In the genomic region with DNA sequence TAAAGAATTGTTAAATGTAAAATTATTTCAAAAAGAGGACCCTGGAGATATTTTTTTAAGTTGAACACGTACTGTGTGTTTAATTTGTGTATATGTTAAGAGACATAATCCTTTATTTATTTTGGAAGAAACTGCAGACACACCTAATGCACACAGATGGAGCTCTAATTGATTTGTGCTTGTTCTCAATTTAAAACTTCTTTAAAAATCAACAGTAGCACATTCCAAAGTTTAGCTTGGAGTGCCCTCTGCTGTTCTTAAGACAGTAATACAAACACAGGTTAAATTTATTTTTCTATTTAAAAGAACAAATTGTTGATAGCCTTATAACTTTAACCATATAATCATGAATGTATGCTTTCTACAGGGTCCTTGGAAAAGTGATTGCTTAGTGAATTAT, we compare ENCODE assay signal across 9 cellular contexts.
DNase-seq lines count a peak whose midpoint lies in the region; ATAC-seq and TF ChIP-seq lines count a peak whose summit lies in the region.
"Had no signal": no experiment of that assay in that cellular context is flagged by ENCODE, and none has a peak within 500 bp of the region (broad histone marks: within the 10 kb centered on the region; RNA-seq: fewer than 3 reads in every experiment).

No MANE protein-coding gene starts in this region.

- no peaks in the 10 kb centered on the region for H3K4me1 ChIP-seq in heart left ventricle
- no peaks in the 10 kb centered on the region for H3K4me1 ChIP-seq in breast epithelium
- H3K4me1 ChIP-seq in mucosa of descending colon (ENCODE audit: low read depth) = no peaks in the 10 kb centered on the region

- H3K4me3 ChIP-seq in heart left ventricle = no peak overlapping the region
- H3K4me3 ChIP-seq in breast epithelium = no peak overlapping the region
- no peak overlapping the region for H3K4me3 ChIP-seq in mucosa of descending colon

- DNase-seq in heart left ventricle (no peak), cardiac septum (ENCODE audit: low spot score) (no peak), NCI-H460 (ENCODE audit: extremely low read depth, low read depth) (peak; percentile 35), breast epithelium (ENCODE audit: low spot score in 2 of 2) (no peak), middle frontal gyrus (ENCODE audit: extremely low spot score, low spot score) (peak; percentile 24), mucosa of descending colon (no peak)
- no peak for DNase-seq in activated naive CD4-positive, alpha-beta T cell treated with anti-CD3 and anti-CD28 coated beads, Interleukin-2, amount 50 U/mL, for 72 hours (ENCODE audit: low spot score in 2 of 2)

- H3K36me3 Mint-ChIP-seq in activated naive CD4-positive, alpha-beta T cell treated with anti-CD3 and anti-CD28 coated beads, Interleukin-2, amount 50 U/mL, for 72 hours = peaks cover 0 to 12% of the 10 kb centered on the region in 2 donors
- H3K36me3 Mint-ChIP-seq: activated naive CD8-positive, alpha-beta T cell had no signal

- TF ChIP-seq CTCF in heart left ventricle (IDR thresholded peaks at IDR 0.05) (peak in 11 of 12 donors; percentile 21 to 63 (median 44)), breast epithelium (IDR thresholded peaks at IDR 0.05) (peak in 2 of 3 donors; percentile 39), mucosa of descending colon (IDR thresholded peaks at IDR 0.05) (no peak)

- ATAC-seq in heart left ventricle (no peak), mucosa of descending colon (no peak), HG03045 (IDR thresholded peaks at IDR 0.05; ENCODE audit: unreplicated experiment) (no peak)
- no peak for ATAC-seq in activated naive CD4-positive, alpha-beta T cell treated with anti-CD3 and anti-CD28 coated beads, Interleukin-2, amount 50 U/mL, for 72 hours

- TF ChIP-seq POLR2A in heart left ventricle (IDR thresholded peaks at IDR 0.05) (no peak), breast epithelium (IDR thresholded peaks at IDR 0.05) (no peak)

- no peaks in the 10 kb centered on the region for H3K27me3 ChIP-seq in heart left ventricle
- no peaks in the 10 kb centered on the region for H3K27me3 ChIP-seq in breast epithelium

- no peak overlapping the region for H3K27ac Mint-ChIP-seq in activated naive CD4-positive, alpha-beta T cell treated with anti-CD3 and anti-CD28 coated beads, Interleukin-2, amount 50 U/mL, for 72 hours
- H3K27ac Mint-ChIP-seq: activated naive CD8-positive, alpha-beta T cell had no signal

- WGBS in heart left ventricle, 4 donors = 16 to 18% (median 17%) methylated on average over 1 of the region's 1 CpG

- H3K9me3 ChIP-seq in heart left ventricle = peaks cover 0 to 7% (median 0%) of the 10 kb centered on the region in 12 donors
- H3K9me3 ChIP-seq in breast epithelium = no peaks in the 10 kb centered on the region
- H3K9me3 ChIP-seq in mucosa of descending colon = peaks cover 6% of the 10 kb centered on the region

- H3K9me3 Mint-ChIP-seq in activated naive CD4-positive, alpha-beta T cell treated with anti-CD3 and anti-CD28 coated beads, Interleukin-2, amount 50 U/mL, for 72 hours = peaks cover 12 to 15% of the 10 kb centered on the region in 2 donors

- intact Hi-C loops in heart left ventricle (cut with DNase I) (no loop called here), cardiac septum (cut with DNase I) (no loop called here), breast epithelium (cut with DNase I; ENCODE audit: low total_unique reads) (no loop called here), mucosa of descending colon (cut with DNase I, micrococcal nuclease) (loop anchor here in 1 of 2 donors (10.0 kb wide), 1 partner anchor 552 kb away; no protein-coding TSS in a partner anchor)

- H3K27ac ChIP-seq in heart left ventricle (no peak overlapping the region), breast epithelium (no peak overlapping the region)

- H3K36me3 ChIP-seq in heart left ventricle (no peaks in the 10 kb centered on the region), breast epithelium (no peaks in the 10 kb centered on the region), mucosa of descending colon (ENCODE audit: low read depth) (no peaks in the 10 kb centered on the region)

Comparison
In these comparisons a context has a peak if more than half of its experiments do, and no peak if none do; other contexts are left out.
1. DNase-seq: peak in NCI-H460 (single experiment) and middle frontal gyrus (single experiment); none in heart left ventricle (0 of 5), cardiac septum (single experiment), breast epithelium (0 of 2), mucosa of descending colon (0 of 3) and activated naive CD4-positive, alpha-beta T cell treated with anti-CD3 and anti-CD28 coated beads, Interleukin-2, amount 50 U/mL, for 72 hours (0 of 2).